8 cellular contexts compared by ENCODE assay signal in genomic region chr2:222982010-222982908, GRCh38.
DNase-seq lines count a peak whose midpoint lies in the region; ATAC-seq and TF ChIP-seq lines count a peak whose summit lies in the region.

No MANE protein-coding gene starts in this region.

- intact Hi-C loops in stomach (cut with DNase I; ENCODE audit: low total_unique reads), result no loop called here
- intact Hi-C loops in activated T-helper 2 cell treated with anti-CD3 and anti-CD28 coated beads, Interferon-gamma antibody, Interleukin-2, Interleukin-4, amounts not matched to agents 10 μg/mL and 5 μg/mL and 100 μg/mL, durations not matched to agents 14 hours and 24 hours and 36 hours (cut with micrococcal nuclease), result no loop called here

- no peaks in the 10 kb centered on the region for H3K9me3 ChIP-seq in hepatocyte (ENCODE audit: low read depth)
- peaks cover 0 to 6% (median 3%) of the 10 kb centered on the region in 4 donors for H3K9me3 ChIP-seq in stomach

- H3K36me3 ChIP-seq in hepatocyte (replicated peaks; ENCODE audit: insufficient read depth, low read depth) (no peaks in the 10 kb centered on the region), stomach (no peaks in the 10 kb centered on the region)

- H3K4me3 ChIP-seq in hepatocyte (no peak overlapping the region), stomach (no peak overlapping the region)

- no peak for TF ChIP-seq EP300 in stomach (IDR thresholded peaks at IDR 0.05)

- peaks cover 19% of the 10 kb centered on the region for H3K27me3 Mint-ChIP-seq in activated naive CD8-positive, alpha-beta T cell treated with anti-CD3 and anti-CD28 coated beads, Interleukin-2, amount 50 U/mL, for 24 hours
- peaks cover 10% of the 10 kb centered on the region for H3K27me3 Mint-ChIP-seq in activated T-helper 2 cell treated with anti-CD3 and anti-CD28 coated beads, Interferon-gamma antibody, Interleukin-2, Interleukin-4, amounts not matched to agents 10 μg/mL and 5 μg/mL and 100 μg/mL, durations not matched to agents 14 hours and 24 hours and 36 hours (ENCODE audit: low read depth)

- no peak overlapping the region for H3K4me2 ChIP-seq in hepatocyte

- peak; percentile 14 for DNase-seq in CMK (ENCODE audit: low read depth)
- DNase-seq in NCI-H1092 treated with DMSO at 0.1 percent for 48 hours (lab: John Stamatoyannopoulos, UW), result peak; percentile 65
- DNase-seq in activated naive CD8-positive, alpha-beta T cell treated with anti-CD3 and anti-CD28 coated beads, Interleukin-2, amount 50 U/mL, for 24 hours, result no peak
- peak; percentile 81 for DNase-seq in hepatocyte (ENCODE audit: low spot score)
- peak; percentile 56 for DNase-seq in stomach
- DNase-seq in stimulated activated CD4-positive, alpha-beta T cell treated with anti-CD3 and anti-CD28 coated beads, Interleukin-1b, Interleukin-23, amount 100 ng/mL, for 48 hours, result no peak
- DNase-seq in activated T-helper 2 cell treated with anti-CD3 and anti-CD28 coated beads, Interferon-gamma antibody, Interleukin-2, Interleukin-4, amounts not matched to agents 10 μg/mL and 5 μg/mL and 100 μg/mL, durations not matched to agents 14 hours and 24 hours and 36 hours (ENCODE audit: low spot score), result no peak

- no peaks in the 10 kb centered on the region for H3K9me3 Mint-ChIP-seq in activated naive CD8-positive, alpha-beta T cell treated with anti-CD3 and anti-CD28 coated beads, Interleukin-2, amount 50 U/mL, for 24 hours
- no peaks in the 10 kb centered on the region for H3K9me3 Mint-ChIP-seq in activated T-helper 2 cell treated with anti-CD3 and anti-CD28 coated beads, Interferon-gamma antibody, Interleukin-2, Interleukin-4, amounts not matched to agents 10 μg/mL and 5 μg/mL and 100 μg/mL, durations not matched to agents 14 hours and 24 hours and 36 hours

- no peak overlapping the region for H3K27ac Mint-ChIP-seq in activated naive CD8-positive, alpha-beta T cell treated with anti-CD3 and anti-CD28 coated beads, Interleukin-2, amount 50 U/mL, for 24 hours
- H3K27ac Mint-ChIP-seq in activated T-helper 2 cell treated with anti-CD3 and anti-CD28 coated beads, Interferon-gamma antibody, Interleukin-2, Interleukin-4, amounts not matched to agents 10 μg/mL and 5 μg/mL and 100 μg/mL, durations not matched to agents 14 hours and 24 hours and 36 hours, result no peak overlapping the region

- H3K4me1 Mint-ChIP-seq in activated naive CD8-positive, alpha-beta T cell treated with anti-CD3 and anti-CD28 coated beads, Interleukin-2, amount 50 U/mL, for 24 hours, result peaks cover 8% of the 10 kb centered on the region
- peaks cover 6% of the 10 kb centered on the region for H3K4me1 Mint-ChIP-seq in activated T-helper 2 cell treated with anti-CD3 and anti-CD28 coated beads, Interferon-gamma antibody, Interleukin-2, Interleukin-4, amounts not matched to agents 10 μg/mL and 5 μg/mL and 100 μg/mL, durations not matched to agents 14 hours and 24 hours and 36 hours (ENCODE audit: low read depth)

- 86% methylated on average over 8 of the region's 8 CpGs for WGBS in hepatocyte (ENCODE audit: low lambda C conversion rate, missing lambda C conversion rate)
- 72 to 82% (median 79%) methylated on average over 8 of the region's 8 CpGs for WGBS in stomach, 5 donors

- H3K79me2 ChIP-seq in hepatocyte, result no peaks in the 10 kb centered on the region

- H4K20me1 ChIP-seq in hepatocyte (ENCODE audit: insufficient read depth, poor library complexity, severe bottlenecking), result no peaks in the 10 kb centered on the region

- no peaks in the 10 kb centered on the region for H3K9me2 ChIP-seq in hepatocyte (replicated peaks; ENCODE audit: insufficient read depth)

- peak; percentile 91 for ATAC-seq in GM21360 (IDR thresholded peaks at IDR 0.05; ENCODE audit: unreplicated experiment)
- ATAC-seq in activated naive CD8-positive, alpha-beta T cell treated with anti-CD3 and anti-CD28 coated beads, Interleukin-2, amount 50 U/mL, for 24 hours, result peak; percentile 36

- H3K4me3 Mint-ChIP-seq in activated naive CD8-positive, alpha-beta T cell treated with anti-CD3 and anti-CD28 coated beads, Interleukin-2, amount 50 U/mL, for 24 hours, result no peak overlapping the region
- no peak overlapping the region for H3K4me3 Mint-ChIP-seq in activated T-helper 2 cell treated with anti-CD3 and anti-CD28 coated beads, Interferon-gamma antibody, Interleukin-2, Interleukin-4, amounts not matched to agents 10 μg/mL and 5 μg/mL and 100 μg/mL, durations not matched to agents 14 hours and 24 hours and 36 hours (ENCODE audit: low read depth)

- no peaks in the 10 kb centered on the region for H3K4me1 ChIP-seq in hepatocyte (ENCODE audit: insufficient read depth)
- peaks cover 0 to 9% (median 4%) of the 10 kb centered on the region in 4 donors for H3K4me1 ChIP-seq in stomach

- no peaks in the 10 kb centered on the region for H3K27me3 ChIP-seq in hepatocyte
- H3K27me3 ChIP-seq in stomach, result no peaks in the 10 kb centered on the region

- H3K36me3 Mint-ChIP-seq in activated naive CD8-positive, alpha-beta T cell treated with anti-CD3 and anti-CD28 coated beads, Interleukin-2, amount 50 U/mL, for 24 hours (ENCODE audit: low read depth), result no peaks in the 10 kb centered on the region
- no peaks in the 10 kb centered on the region for H3K36me3 Mint-ChIP-seq in activated T-helper 2 cell treated with anti-CD3 and anti-CD28 coated beads, Interferon-gamma antibody, Interleukin-2, Interleukin-4, amounts not matched to agents 10 μg/mL and 5 μg/mL and 100 μg/mL, durations not matched to agents 14 hours and 24 hours and 36 hours (ENCODE audit: low read depth)

- no peak for TF ChIP-seq POLR2A in stomach (IDR thresholded peaks at IDR 0.05)

- no peak overlapping the region for H2AFZ ChIP-seq in hepatocyte

- TF ChIP-seq CTCF in hepatocyte (IDR thresholded peaks at IDR 0.05; ENCODE audit: poor library complexity) (peak; percentile 63), stomach (IDR thresholded peaks at IDR 0.05) (peak in 4 of 7 experiments; percentile 30 to 51 (median 45))

- H3K27ac ChIP-seq in hepatocyte (peak overlapping the region; percentile 52), stomach (no peak overlapping the region)

Comparison
In these comparisons a context has a peak if more than half of its experiments do, and no peak if none do; other contexts are left out.
1. DNase-seq: peak in CMK (single experiment), NCI-H1092 treated with DMSO at 0.1 percent for 48 hours (single experiment), hepatocyte (single experiment) and stomach (single experiment); none in activated naive CD8-positive, alpha-beta T cell treated with anti-CD3 and anti-CD28 coated beads, Interleukin-2, amount 50 U/mL, for 24 hours (single experiment), stimulated activated CD4-positive, alpha-beta T cell treated with anti-CD3 and anti-CD28 coated beads, Interleukin-1b, Interleukin-23, amount 100 ng/mL, for 48 hours (single experiment) and activated T-helper 2 cell treated with anti-CD3 and anti-CD28 coated beads, Interferon-gamma antibody, Interleukin-2, Interleukin-4, amounts not matched to agents 10 μg/mL and 5 μg/mL and 100 μg/mL, durations not matched to agents 14 hours and 24 hours and 36 hours (single experiment).